ENCODE assay signal across 10 cellular contexts in the genomic region with DNA sequence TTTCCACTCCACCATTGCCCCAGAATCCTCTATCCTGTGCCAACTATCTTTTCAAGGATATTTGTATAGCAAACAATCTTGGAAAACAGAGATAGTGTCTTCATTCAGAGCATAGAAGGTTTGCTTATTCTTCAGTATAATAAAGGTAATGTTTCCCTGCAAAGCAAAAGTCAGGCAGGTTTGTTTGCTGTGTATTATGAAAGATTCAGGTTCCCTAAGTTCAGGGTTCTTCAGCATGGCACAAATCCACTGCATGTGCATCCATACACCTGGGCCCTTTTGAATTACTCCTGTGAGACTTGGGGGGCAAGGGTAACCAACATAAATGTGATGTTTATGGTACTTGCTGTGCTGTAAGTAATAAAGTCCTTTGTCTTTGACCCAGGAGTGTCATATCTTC. TPM values are rescaled to one million over a fixed set of nuclear protein-coding genes. Genes with fewer than 3 reads are reported as not detected.
"Had no signal": no experiment of that assay in that cellular context is flagged by ENCODE, and none has a peak within 500 bp of the region (broad histone marks: within the 10 kb centered on the region; RNA-seq: fewer than 3 reads in every experiment).

No MANE protein-coding gene starts in this region.

- H3K36me3 Mint-ChIP-seq: IgD-negative memory B cell had no signal

- ATAC-seq: K562 had no signal

- H3K4me3 ChIP-seq: K562 had no signal

- H3K27ac Mint-ChIP-seq: IgD-negative memory B cell had no signal

- H3K27me3 Mint-ChIP-seq: IgD-negative memory B cell had no signal

- FAIRE-seq: HTR-8/SVneo, K562 had no signal

- H3K4me2 ChIP-seq: KMS-11 had no signal

- H3K27ac ChIP-seq: HL-60, KMS-11 had no signal

- H3K9ac ChIP-seq: KMS-11 had no signal

- DNase-seq: IMR-90, KBM-7, KG1 had no signal

- H3K4me3 Mint-ChIP-seq: IgD-negative memory B cell had no signal

RNA-seq across cellular contexts. Expression of gene ZC3H12B, which starts 25.2 kb away (rescaled TPM):
- total RNA-seq: HT-29, HT1080 had no signal
